In the genomic region with DNA sequence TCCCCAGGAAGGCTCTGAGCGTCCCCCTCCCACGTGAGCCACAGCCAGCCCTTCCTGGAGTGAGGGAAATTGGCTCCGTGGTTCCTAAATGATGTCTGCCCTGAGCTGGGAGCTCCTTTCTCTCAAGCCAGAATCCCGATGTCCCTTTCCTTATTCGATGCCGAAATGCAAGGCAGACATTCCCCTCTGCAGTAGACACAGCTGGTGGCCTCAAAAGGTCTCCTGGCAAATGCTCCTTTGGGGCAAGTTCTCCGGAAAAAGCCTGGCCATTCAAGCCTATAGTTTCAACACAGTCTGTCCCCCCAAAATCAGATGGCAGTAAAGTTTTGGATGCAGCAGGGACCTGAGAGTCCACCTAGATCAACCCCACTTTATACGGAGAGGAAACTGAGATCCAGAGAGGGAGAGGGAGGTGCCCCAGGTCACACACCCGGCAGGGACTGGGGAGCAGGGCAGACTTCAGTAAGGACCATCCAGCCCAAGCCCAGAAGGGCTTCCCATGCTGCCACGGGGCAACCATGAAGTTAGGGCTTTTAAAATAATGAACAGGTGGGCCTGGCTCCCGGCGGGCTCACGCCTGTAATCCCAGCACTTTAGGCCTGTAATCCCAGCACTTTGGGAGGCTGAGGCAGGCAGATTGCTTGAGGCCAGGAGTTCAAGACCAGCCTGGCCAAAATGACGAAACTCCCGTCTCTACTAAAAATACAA, we compare ENCODE assay signal across 8 cellular contexts.
A peak's percentile ranks its signal among the peaks of the same experiment; 100 is the strongest.
DNase-seq lines count a peak whose midpoint lies in the region; ATAC-seq lines count a peak whose summit lies in the region.

No MANE protein-coding gene starts in this region.

- peaks cover 3% of the 10 kb centered on the region for H3K4me1 ChIP-seq in thymus (ENCODE audit: control insufficient read depth, insufficient read depth, low read length)

- H3K27ac Mint-ChIP-seq in activated T-helper 2 cell treated with anti-CD3 and anti-CD28 coated beads, Interferon-gamma antibody, Interleukin-2, Interleukin-4, amounts not matched to agents 10 μg/mL and 5 μg/mL and 100 μg/mL, durations not matched to agents 14 hours and 24 hours and 36 hours: peak overlapping the region; percentile 80

- DNase-seq in Right ventricle myocardium superior (no peak), Right ventricle myocardium inferior (ENCODE audit: missing footprints) (no peak), UCSD-AML1 (lab: John Stamatoyannopoulos, UW; ENCODE audit: unreplicated experiment) (no peak)
- no peak for DNase-seq in activated T-helper 2 cell treated with anti-CD3 and anti-CD28 coated beads, Interferon-gamma antibody, Interleukin-2, Interleukin-4, amounts not matched to agents 10 μg/mL and 5 μg/mL and 100 μg/mL, durations not matched to agents 14 hours and 24 hours and 36 hours (ENCODE audit: low spot score)

- H3K27me3 Mint-ChIP-seq in activated T-helper 2 cell treated with anti-CD3 and anti-CD28 coated beads, Interferon-gamma antibody, Interleukin-2, Interleukin-4, amounts not matched to agents 10 μg/mL and 5 μg/mL and 100 μg/mL, durations not matched to agents 14 hours and 24 hours and 36 hours (ENCODE audit: low read depth): peaks cover 3% of the 10 kb centered on the region

- H3K9me3 ChIP-seq in thymus (ENCODE audit: control insufficient read depth): no peaks in the 10 kb centered on the region

- no peaks in the 10 kb centered on the region for H3K9me3 Mint-ChIP-seq in activated T-helper 2 cell treated with anti-CD3 and anti-CD28 coated beads, Interferon-gamma antibody, Interleukin-2, Interleukin-4, amounts not matched to agents 10 μg/mL and 5 μg/mL and 100 μg/mL, durations not matched to agents 14 hours and 24 hours and 36 hours

- peak overlapping the region; percentile 86 for H3K4me3 Mint-ChIP-seq in activated T-helper 2 cell treated with anti-CD3 and anti-CD28 coated beads, Interferon-gamma antibody, Interleukin-2, Interleukin-4, amounts not matched to agents 10 μg/mL and 5 μg/mL and 100 μg/mL, durations not matched to agents 14 hours and 24 hours and 36 hours (ENCODE audit: low read depth)

- intact Hi-C loops in Right ventricle myocardium superior (cut with DNase I) (no loop called here), Right ventricle myocardium inferior (cut with DNase I) (loop anchor here (10.0 kb wide), 2 partner anchors 95 to 125 kb away; partner anchors contain the start of gene HIP1)
- intact Hi-C loops in activated T-helper 2 cell treated with anti-CD3 and anti-CD28 coated beads, Interferon-gamma antibody, Interleukin-2, Interleukin-4, amounts not matched to agents 10 μg/mL and 5 μg/mL and 100 μg/mL, durations not matched to agents 14 hours and 24 hours and 36 hours (cut with micrococcal nuclease): loop anchor here (5.0 kb wide), 2 partner anchors 43 to 568 kb away; partner anchors contain the start of gene RCC1L

- H3K36me3 ChIP-seq in thymus (ENCODE audit: control insufficient read depth, insufficient read depth): no peaks in the 10 kb centered on the region

- peak overlapping the region; percentile 89 for H3K27ac ChIP-seq in layer of hippocampus (ENCODE audit: low read depth, low read length)
- H3K27ac ChIP-seq in thymus (ENCODE audit: low read depth): no peak overlapping the region

- no peaks in the 10 kb centered on the region for H3K36me3 Mint-ChIP-seq in activated T-helper 2 cell treated with anti-CD3 and anti-CD28 coated beads, Interferon-gamma antibody, Interleukin-2, Interleukin-4, amounts not matched to agents 10 μg/mL and 5 μg/mL and 100 μg/mL, durations not matched to agents 14 hours and 24 hours and 36 hours (ENCODE audit: low read depth)

- ATAC-seq in Right ventricle myocardium superior (ENCODE audit: poor library complexity) (peak; percentile 9), Right ventricle myocardium inferior (no peak), GM21737 (IDR thresholded peaks at IDR 0.05; ENCODE audit: unreplicated experiment) (no peak), GM18502 (IDR thresholded peaks at IDR 0.05; ENCODE audit: poor library complexity, unreplicated experiment) (no peak)

- 58% methylated on average over 15 of the region's 15 CpGs for WGBS in thymus

- no peaks in the 10 kb centered on the region for H3K27me3 ChIP-seq in layer of hippocampus (ENCODE audit: control insufficient read depth, insufficient read depth, low read length)
- peaks cover 12% of the 10 kb centered on the region for H3K27me3 ChIP-seq in thymus (ENCODE audit: control insufficient read depth, insufficient read depth)

- peak overlapping the region; percentile 51 for H3K4me3 ChIP-seq in thymus (ENCODE audit: low read length)

- H3K4me1 Mint-ChIP-seq in activated T-helper 2 cell treated with anti-CD3 and anti-CD28 coated beads, Interferon-gamma antibody, Interleukin-2, Interleukin-4, amounts not matched to agents 10 μg/mL and 5 μg/mL and 100 μg/mL, durations not matched to agents 14 hours and 24 hours and 36 hours (ENCODE audit: low read depth): peaks cover 11% of the 10 kb centered on the region
